In the genomic region with DNA sequence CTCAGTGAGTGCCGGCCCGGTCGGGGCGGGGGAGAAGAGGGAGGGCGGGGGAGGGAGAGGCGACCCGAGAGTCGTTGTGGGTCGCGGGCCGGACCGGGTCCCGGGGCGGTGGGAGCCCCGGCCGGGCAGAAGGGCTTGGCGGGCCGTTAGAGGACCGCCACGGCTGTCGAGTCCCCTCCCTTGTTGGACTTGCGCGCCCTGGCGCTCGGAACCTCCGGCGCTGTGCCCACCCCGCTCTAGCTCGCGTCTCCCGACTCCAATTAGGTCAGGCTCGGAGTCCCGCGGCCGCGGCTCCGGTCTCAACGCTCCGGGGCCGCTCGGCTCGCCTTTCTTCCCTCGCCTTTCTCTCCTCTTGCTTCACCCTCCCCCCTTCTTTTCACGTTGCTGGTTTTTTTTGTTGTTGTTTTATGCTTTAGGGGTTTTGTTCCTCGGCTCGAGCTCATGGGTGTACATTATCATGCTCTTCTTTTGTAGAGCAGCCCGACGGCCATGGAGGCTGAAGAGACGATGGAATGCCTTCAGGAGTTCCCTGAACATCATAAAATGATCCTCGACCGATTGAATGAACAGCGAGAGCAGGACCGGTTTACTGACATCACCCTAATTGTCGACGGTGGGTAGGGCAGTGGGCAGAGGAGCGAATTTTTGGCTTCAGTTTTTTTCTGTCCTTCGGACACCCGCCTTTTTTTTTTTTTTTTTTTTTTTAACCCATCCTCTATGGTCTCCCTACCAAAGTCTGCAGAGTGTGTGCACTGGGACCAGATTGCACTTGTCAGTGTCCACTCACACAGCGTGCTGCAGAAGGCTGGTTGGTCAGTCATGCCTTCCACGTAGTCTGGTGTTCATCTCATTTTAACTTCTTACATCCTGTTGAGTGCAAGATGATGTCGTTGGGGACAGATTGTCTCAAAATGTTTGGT, we compare ENCODE assay signal across 8 cellular contexts. TPM values are rescaled to one million over a fixed set of nuclear protein-coding genes. Genes with fewer than 3 reads are reported as not detected.
A peak's percentile ranks its signal among the peaks of the same experiment; 100 is the strongest.
DNase-seq lines count a peak whose midpoint lies in the region; ATAC-seq and TF ChIP-seq lines count a peak whose summit lies in the region.

No MANE protein-coding gene starts in this region.

- peak overlapping the region; percentile 90 to 99 (median 93) for H3K4me3 Mint-ChIP-seq in CD8-positive, alpha-beta memory T cell

- H3K9ac ChIP-seq in adipocyte (ENCODE audit: low read length), result peak overlapping the region; percentile 96

- H3K9me3 ChIP-seq in CD8-positive, alpha-beta memory T cell (ENCODE audit: low read length), result no peaks in the 10 kb centered on the region
- H3K9me3 ChIP-seq in adipocyte (ENCODE audit: control insufficient read depth, low read length) (no peaks in the 10 kb centered on the region), right atrium auricular region (no peaks in the 10 kb centered on the region)

- H3K4me3 ChIP-seq in CD8-positive, alpha-beta memory T cell (ENCODE audit: low read length), result peak overlapping the region; percentile 89
- H3K4me3 ChIP-seq in adipocyte (ENCODE audit: low read length) (peak overlapping the region; percentile 89), right atrium auricular region (peak overlapping the region; percentile 81 to 93)

- POLR2A ChIA-PET in CD8-positive, alpha-beta memory T cell (lab: Charles Lee), result interaction anchor here (0.5 to 3.7 kb wide), 24 partner anchors 12 to 1218 kb away, joined by 3 to 57 read pairs (median 6); partner anchors contain the start of genes ANXA2R, HMGCS1, RIMOC1 and TMEM267

- H3K36me3 ChIP-seq in CD8-positive, alpha-beta memory T cell (ENCODE audit: insufficient read depth, low read length), result peaks cover 12% of the 10 kb centered on the region
- H3K36me3 ChIP-seq in adipocyte (ENCODE audit: control insufficient read depth, insufficient read depth, low read length, severe bottlenecking), result peaks cover 31% of the 10 kb centered on the region
- peaks cover 26% of the 10 kb centered on the region for H3K36me3 ChIP-seq in right atrium auricular region

- H3K4me1 Mint-ChIP-seq in CD8-positive, alpha-beta memory T cell, result peaks cover 42 to 52% (median 49%) of the 10 kb centered on the region in 3 donors

- H3K27ac Mint-ChIP-seq in CD8-positive, alpha-beta memory T cell, result peak overlapping the region; percentile 84 to 99 (median 96)

- H3K27me3 Mint-ChIP-seq in CD8-positive, alpha-beta memory T cell, result no peaks in the 10 kb centered on the region

- no peaks in the 10 kb centered on the region for H3K27me3 ChIP-seq in CD8-positive, alpha-beta memory T cell (ENCODE audit: insufficient read depth, low read length, poor library complexity, severe bottlenecking)
- no peaks in the 10 kb centered on the region for H3K27me3 ChIP-seq in adipocyte (replicated peaks; ENCODE audit: control insufficient read depth, insufficient read depth, low read length)
- H3K27me3 ChIP-seq in right atrium auricular region, result no peaks in the 10 kb centered on the region

- peak overlapping the region; percentile 97 for H3K27ac ChIP-seq in CD8-positive, alpha-beta memory T cell (ENCODE audit: low read depth, low read length)
- H3K27ac ChIP-seq in right atrium auricular region, result peak overlapping the region; percentile 98 to 100

- H3K4me1 ChIP-seq in CD8-positive, alpha-beta memory T cell (ENCODE audit: insufficient read depth, low read length), result peaks cover 54% of the 10 kb centered on the region
- peaks cover 21% of the 10 kb centered on the region for H3K4me1 ChIP-seq in adipocyte (ENCODE audit: control insufficient read depth, insufficient read depth, low read length)
- H3K4me1 ChIP-seq in right atrium auricular region, result peaks cover 0 to 33% of the 10 kb centered on the region in 2 donors

- DNase-seq in CD8-positive, alpha-beta memory T cell, result peak in 1 of 5 donors; percentile 3
- DNase-seq in NCI-H2107 treated with DMSO at 0.1 percent for 48 hours (lab: John Stamatoyannopoulos, UW; ENCODE audit: unreplicated experiment) (peak; percentile 70), adipocyte (ENCODE audit: low read depth) (peak; percentile 75), right atrium auricular region (ENCODE audit: low spot score) (peak; percentile 64), retina (peak; percentile 93)
- no peak for DNase-seq in effector CD4-positive, alpha-beta T cell

- CTCF ChIA-PET in CD8-positive, alpha-beta memory T cell (lab: Charles Lee), result interaction anchor here (0.8 to 9.0 kb wide), 20 partner anchors 10 to 363 kb away, joined by 3 to 121 read pairs (median 7); partner anchors contain the start of genes HMGCS1 and TMEM267

- H3K36me3 Mint-ChIP-seq in CD8-positive, alpha-beta memory T cell, result peaks cover 4 to 47% (median 4%) of the 10 kb centered on the region in 3 donors

- TF ChIP-seq CTCF in right atrium auricular region (IDR thresholded peaks at IDR 0.05), result no peak

- ATAC-seq in GM18858 (IDR thresholded peaks at IDR 0.05; ENCODE audit: unreplicated experiment), result peak; percentile 27
- ATAC-seq in HG03025 (IDR thresholded peaks at IDR 0.05; ENCODE audit: low FRiP score, unreplicated experiment), result peak; percentile 36

- H3K9me3 Mint-ChIP-seq in CD8-positive, alpha-beta memory T cell, result no peaks in the 10 kb centered on the region

RNA-seq across cellular contexts. Expression of gene ZNF131, which starts 1.1 kb away (rescaled TPM):
- total RNA-seq in CD8-positive, alpha-beta memory T cell, result 10 to 100 TPM; 39.2 to 39.5 TPM
- polyA plus RNA-seq in CD8-positive, alpha-beta memory T cell, result 63.9 TPM
- 10 to 100 TPM; 14.8 to 16.4 TPM for total RNA-seq in right atrium auricular region
